In the genomic region with DNA sequence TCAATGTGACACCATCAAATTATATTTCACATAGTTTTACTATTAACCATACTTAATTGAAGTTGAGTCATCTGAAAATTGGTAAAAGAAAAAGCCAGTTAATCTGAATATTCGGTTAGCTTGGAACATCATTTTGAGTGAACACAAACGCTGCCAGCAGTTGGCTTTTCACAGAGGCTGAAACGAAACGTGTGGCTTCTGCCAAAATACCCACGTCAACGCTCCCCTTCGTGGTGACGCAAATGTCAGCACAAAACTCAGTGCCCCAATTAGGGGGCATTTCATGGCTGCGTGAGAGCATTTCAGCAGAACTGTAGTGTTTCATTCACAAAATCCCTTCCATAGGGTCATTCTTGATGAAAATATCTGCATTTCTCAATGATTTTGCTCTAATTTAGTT, we compare ENCODE assay signal across 19 cellular contexts.
DNase-seq lines count a peak whose midpoint lies in the region; ATAC-seq and TF ChIP-seq lines count a peak whose summit lies in the region.
"Had no signal": no experiment of that assay in that cellular context is flagged by ENCODE, and none has a peak within 500 bp of the region (broad histone marks: within the 10 kb centered on the region; RNA-seq: fewer than 3 reads in every experiment).

No MANE protein-coding gene starts in this region.

- no peak overlapping the region for H3K9ac ChIP-seq in endodermal cell (ENCODE audit: extremely low read depth, low read length, poor library complexity, severe bottlenecking)
- H3K9ac ChIP-seq: BLaER1 had no signal

- no peaks in the 10 kb centered on the region for H3K27me3 Mint-ChIP-seq in endodermal cell (ENCODE audit: insufficient read depth)
- H3K27me3 Mint-ChIP-seq: CD4-positive, alpha-beta memory T cell had no signal

- no peaks in the 10 kb centered on the region for H3K9me3 ChIP-seq in ascending aorta
- no peaks in the 10 kb centered on the region for H3K9me3 ChIP-seq in aorta (ENCODE audit: control insufficient read depth, low read length)
- no peaks in the 10 kb centered on the region for H3K9me3 ChIP-seq in endodermal cell (ENCODE audit: control insufficient read depth, low read length)
- H3K9me3 ChIP-seq: A549, BLaER1 had no signal

- no peaks in the 10 kb centered on the region for H3K9me3 Mint-ChIP-seq in endodermal cell

- H3K4me1 Mint-ChIP-seq in endodermal cell = peaks cover 7% of the 10 kb centered on the region
- H3K4me1 Mint-ChIP-seq: CD14-positive monocyte; CD4-positive, alpha-beta memory T cell; GM23338 had no signal

- H3K4me1 ChIP-seq in ascending aorta (no peaks in the 10 kb centered on the region), aorta (ENCODE audit: control insufficient read depth in 1 of 2, insufficient read depth in 2 of 2, low read length in 2 of 2) (no peaks in the 10 kb centered on the region), endodermal cell (ENCODE audit: control insufficient read depth, insufficient read depth, low read length) (peaks cover 8% of the 10 kb centered on the region)
- H3K4me1 ChIP-seq: A549, BLaER1 had no signal

- ATAC-seq in aorta (ENCODE audit: low FRiP score) = no peak
- ATAC-seq: A549, GM23338 had no signal

- TF ChIP-seq CTCF in ascending aorta (IDR thresholded peaks at IDR 0.05) (no peak), endodermal cell (conservative IDR thresholded peaks at IDR 0.05) (no peak)

- H3K27ac ChIP-seq in ascending aorta = no peak overlapping the region
- H3K27ac ChIP-seq in aorta (ENCODE audit: low read depth in 1 of 2, low read length in 2 of 2) = no peak overlapping the region
- H3K27ac ChIP-seq in endodermal cell (ENCODE audit: low read depth, low read length) = no peak overlapping the region
- H3K27ac ChIP-seq: 22Rv1, A549, BLaER1 had no signal

- no peak overlapping the region for H3K4me3 Mint-ChIP-seq in endodermal cell
- H3K4me3 Mint-ChIP-seq: CD14-positive monocyte; CD4-positive, alpha-beta memory T cell; GM23338 had no signal

- no peak overlapping the region for H3K27ac Mint-ChIP-seq in endodermal cell
- H3K27ac Mint-ChIP-seq: CD14-positive monocyte; CD4-positive, alpha-beta memory T cell; GM23338 had no signal

- intact Hi-C loops in ascending aorta (cut with DNase I) (no loop called here), aorta (cut with DNase I) (no loop called here)

- H3K36me3 ChIP-seq in ascending aorta (no peaks in the 10 kb centered on the region), aorta (ENCODE audit: control insufficient read depth in 1 of 2, insufficient read depth in 2 of 2, low read length in 1 of 2) (no peaks in the 10 kb centered on the region), endodermal cell (ENCODE audit: control insufficient read depth, insufficient read depth, low read length) (no peaks in the 10 kb centered on the region)
- H3K36me3 ChIP-seq: BLaER1 had no signal

- DNase-seq in NCI-H2196 (lab: John Stamatoyannopoulos, UW; ENCODE audit: unreplicated experiment) = peak; percentile 2
- no peak for DNase-seq in NCI-H2196 treated with DMSO at 0.1 percent for 48 hours (lab: John Stamatoyannopoulos, UW; ENCODE audit: unreplicated experiment)
- DNase-seq in astrocyte of the hippocampus (ENCODE audit: low read depth, low spot score) = peak; percentile 52
- DNase-seq in medulla oblongata (ENCODE audit: extremely low spot score) = peak; percentile 11
- DNase-seq in ascending aorta (ENCODE audit: low spot score in 2 of 2) = no peak
- no peak for DNase-seq in NCI-H1092 treated with DMSO at 0.1 percent for 48 hours (lab: John Stamatoyannopoulos, UW)
- DNase-seq in aorta = no peak
- no peak for DNase-seq in endodermal cell
- DNase-seq: AML-193; CD4-positive, alpha-beta memory T cell; DMS153; DMS79; GF-D8; HCEC 1CT had no signal

- 71 to 78% methylated on average over 9 of the region's 9 CpGs for WGBS in aorta, 2 donors
- WGBS in endodermal cell (ENCODE audit: insufficient coverage in 1 of 2, insufficient read length in 1 of 2), 2 experiments = 96% methylated on average over 9 of the region's 9 CpGs

- H3K36me3 Mint-ChIP-seq in endodermal cell (ENCODE audit: low read depth) = peaks cover 11% of the 10 kb centered on the region
- H3K36me3 Mint-ChIP-seq: CD14-positive monocyte; CD4-positive, alpha-beta memory T cell had no signal

- H3K4me3 ChIP-seq in ascending aorta (no peak overlapping the region), aorta (ENCODE audit: low read length in 2 of 2) (no peak overlapping the region), endodermal cell (ENCODE audit: low read length) (no peak overlapping the region)
- H3K4me3 ChIP-seq: A549, BLaER1, GM23338 had no signal

- no peaks in the 10 kb centered on the region for H3K27me3 ChIP-seq in ascending aorta
- H3K27me3 ChIP-seq in aorta (ENCODE audit: control insufficient read depth in 1 of 2, insufficient read depth in 2 of 2, low read length in 1 of 2) = no peaks in the 10 kb centered on the region
- no peaks in the 10 kb centered on the region for H3K27me3 ChIP-seq in endodermal cell (ENCODE audit: control insufficient read depth, insufficient read depth, low read length, poor library complexity, severe bottlenecking)
- H3K27me3 ChIP-seq: BLaER1 had no signal

Comparison
In these comparisons a context has a peak if more than half of its experiments do, and no peak if none do; other contexts are left out.
1. DNase-seq: peak in NCI-H2196 (single experiment), astrocyte of the hippocampus (single experiment) and medulla oblongata (single experiment); none in NCI-H2196 treated with DMSO at 0.1 percent for 48 hours (single experiment), ascending aorta (0 of 2), NCI-H1092 treated with DMSO at 0.1 percent for 48 hours (single experiment), aorta (0 of 2) and endodermal cell (single experiment).